Comparison of ENCODE assay signal across 9 cellular contexts in the genomic region with DNA sequence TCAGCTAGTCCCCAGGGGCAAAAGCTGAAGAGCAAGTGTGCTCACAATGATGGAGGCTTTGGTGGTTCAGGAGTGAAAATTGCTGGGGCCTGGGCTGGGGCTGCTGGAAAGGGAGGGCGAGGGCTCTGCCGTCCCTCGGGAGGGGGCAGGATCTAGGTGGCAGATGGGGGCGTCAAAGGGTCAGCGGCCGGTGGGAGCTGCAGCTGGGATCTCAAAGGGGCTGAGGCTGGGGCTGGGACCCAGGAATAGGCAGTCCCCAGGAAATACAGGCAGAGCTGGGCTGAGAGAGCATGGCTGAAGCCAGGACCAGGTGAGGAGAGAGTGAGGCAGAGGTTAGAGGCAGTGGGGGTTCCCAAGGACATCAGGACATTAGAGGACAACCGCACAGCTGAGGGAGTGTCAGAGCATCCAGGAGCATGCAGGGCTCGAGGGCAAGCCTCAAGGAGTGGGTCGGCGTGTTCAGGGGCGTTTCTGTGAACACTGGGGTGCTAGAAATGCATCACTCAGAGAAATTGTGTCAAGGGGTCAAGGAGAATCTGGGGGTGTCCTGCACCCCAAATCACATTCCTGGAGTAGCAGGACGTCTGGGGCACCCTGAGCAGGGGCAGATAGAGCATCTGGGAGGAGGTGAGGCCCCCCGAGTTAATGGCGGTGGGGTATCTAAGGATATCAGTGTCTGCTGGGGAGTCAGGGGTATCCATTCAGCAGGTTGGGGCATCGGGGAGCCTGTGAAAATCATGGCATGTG. TPM values are rescaled to one million over a fixed set of nuclear protein-coding genes. Genes with fewer than 3 reads are reported as not detected.
DNase-seq lines count a peak whose midpoint lies in the region; ATAC-seq, FAIRE-seq and TF ChIP-seq lines count a peak whose summit lies in the region.
"Had no signal": no experiment of that assay in that cellular context is flagged by ENCODE, and none has a peak within 500 bp of the region (broad histone marks: within the 10 kb centered on the region; RNA-seq: fewer than 3 reads in every experiment).

No MANE protein-coding gene starts in this region.

- peak overlapping the region; percentile 48 for H3K4me3 Mint-ChIP-seq in activated T-cell treated with anti-CD3 and anti-CD28 coated beads, Interleukin-2, amount 50 U/mL, for 24 hours

- FAIRE-seq in HepG2 (lab: Jason Lieb, UNC) = no peak

- no TSS peak for BruUV-seq in HepG2 (replicated peaks; lab: Mats Ljungman, UMichigan)

- H3K27ac Mint-ChIP-seq in activated T-cell treated with anti-CD3 and anti-CD28 coated beads, Interleukin-2, amount 50 U/mL, for 24 hours = peak overlapping the region; percentile 63

- CTCF ChIA-PET in HepG2 (lab: Yijun Ruan, JAX; ENCODE audit: low intra/inter-chr PET ratio, low total read pairs) = no interaction called here

- H2AFZ ChIP-seq in HepG2 (ENCODE audit: low read length) = no peak overlapping the region

- DNase-seq in activated T-cell treated with anti-CD3 and anti-CD28 coated beads, Interleukin-2, amount 50 U/mL, for 24 hours = no peak
- no peak for DNase-seq in activated T-cell treated with anti-CD3 and anti-CD28 coated beads, Interleukin-2, amount 50 U/mL, for 48 hours
- DNase-seq in astrocyte of the spinal cord (ENCODE audit: low read depth, low spot score) (no peak), HepG2 (ENCODE audit: low spot score) (no peak), thoracic aorta (ENCODE audit: low spot score) (no peak), posterior vena cava (ENCODE audit: low spot score) (no peak)
- no peak for DNase-seq in activated effector memory CD4-positive, alpha-beta T cell treated with anti-CD3 and anti-CD28 coated beads, Interleukin-2, amount 50 U/mL, for 16 hours
- DNase-seq: DND-41 had no signal

- no peaks in the 10 kb centered on the region for H3K27me3 Mint-ChIP-seq in activated T-cell treated with anti-CD3 and anti-CD28 coated beads, Interleukin-2, amount 50 U/mL, for 24 hours

- H3K4me3 ChIP-seq in astrocyte of the spinal cord (ENCODE audit: low read depth, low read length) (peak overlapping the region; percentile 34), HepG2 (replicated peaks in 1 of 3; ENCODE audit: insufficient read depth in 1 of 3, low read depth in 2 of 3, low read length in 3 of 3) (no peak overlapping the region), thoracic aorta (peak overlapping the region; percentile 72)

- no peak for TF ChIP-seq CTCF in astrocyte of the spinal cord (IDR thresholded peaks at IDR 0.05; ENCODE audit: low read depth, low read length)
- TF ChIP-seq CTCF in HepG2 (CRISPR knock-in tag; IDR thresholded peaks at IDR 0.05) = no peak
- TF ChIP-seq CTCF in thoracic aorta (IDR thresholded peaks at IDR 0.05) = no peak

- peaks cover 27% of the 10 kb centered on the region for H3K36me3 Mint-ChIP-seq in activated T-cell treated with anti-CD3 and anti-CD28 coated beads, Interleukin-2, amount 50 U/mL, for 24 hours (ENCODE audit: low read depth)

- H3K4me1 ChIP-seq in HepG2 (ENCODE audit: insufficient read depth, low read length) = peaks cover 46% of the 10 kb centered on the region
- peaks cover 8 to 25% of the 10 kb centered on the region in 2 donors for H3K4me1 ChIP-seq in thoracic aorta (ENCODE audit: control insufficient read depth in 1 of 2, low read depth in 2 of 2)

- TF ChIP-seq POLR2A in HepG2 (IDR thresholded peaks at IDR 0.05; ENCODE audit: insufficient read depth in 1 of 2, low read depth in 2 of 2, low read length in 2 of 2) = no peak

- TF ChIP-seq RAD21 in HepG2 (CRISPR knock-in tag; IDR thresholded peaks at IDR 0.05) = no peak

- POLR2A ChIA-PET in HepG2 (lab: Yijun Ruan, JAX) = no interaction called here

- no peaks in the 10 kb centered on the region for H3K9me3 Mint-ChIP-seq in activated T-cell treated with anti-CD3 and anti-CD28 coated beads, Interleukin-2, amount 50 U/mL, for 24 hours

- H3K27me3 ChIP-seq in HepG2 (ENCODE audit: control insufficient read depth in 1 of 2, insufficient read depth in 2 of 2, low read length in 2 of 2) (no peaks in the 10 kb centered on the region; a peak in 1 of 5 replicates), thoracic aorta (replicated peaks; ENCODE audit: insufficient read depth) (no peaks in the 10 kb centered on the region)

- no peak overlapping the region for H3K4me2 ChIP-seq in HepG2 (ENCODE audit: low read depth, low read length)

- no peak overlapping the region for H3K9ac ChIP-seq in HepG2 (ENCODE audit: insufficient read depth, low read depth, low read length)

- H3K79me2 ChIP-seq in HepG2 (ENCODE audit: insufficient read depth, low read length) = peaks cover 12% of the 10 kb centered on the region

- in situ Hi-C loops in astrocyte of the spinal cord (cut with HindIII; ENCODE audit: low sequenced_read_pairs) = no loop called here
- in situ Hi-C loops in HepG2 (cut with HindIII; ENCODE audit: extremely low pct_ligation_motif_present, low pct_unique_long_range_greater_than_20kb) = no loop called here

- H3K9me3 ChIP-seq in HepG2 (ENCODE audit: low read length) (no peaks in the 10 kb centered on the region), thoracic aorta (no peaks in the 10 kb centered on the region)

- peaks cover 39% of the 10 kb centered on the region for H3K4me1 Mint-ChIP-seq in activated T-cell treated with anti-CD3 and anti-CD28 coated beads, Interleukin-2, amount 50 U/mL, for 24 hours (ENCODE audit: low read depth)

- WGBS in HepG2 (ENCODE audit: low lambda C conversion rate) = 90% methylated on average over 15 of the region's 15 CpGs

- H3K36me3 ChIP-seq in HepG2 (replicated peaks in 1 of 2; ENCODE audit: control insufficient read depth in 1 of 2, insufficient read depth in 2 of 2, low read length in 2 of 2) (no peaks in the 10 kb centered on the region), thoracic aorta (no peaks in the 10 kb centered on the region)

- intact Hi-C loops in HepG2 (cut with micrococcal nuclease; ENCODE audit: unreplicated experiment) = loop anchor here (2.0 kb wide), 1 partner anchor 33 kb away; no protein-coding TSS in a partner anchor
- intact Hi-C loops in posterior vena cava (cut with DNase I) = no loop called here

- no peak for ATAC-seq in HepG2
- ATAC-seq in thoracic aorta (ENCODE audit: insufficient number of reproducible peaks, low FRiP score, low read depth) = no peak
- no peak for ATAC-seq in HG02642 (IDR thresholded peaks at IDR 0.05; ENCODE audit: poor library complexity, unreplicated experiment)

- H3K27ac ChIP-seq in HepG2 (ENCODE audit: extremely low read length, insufficient read depth, low read length) = peak overlapping the region; percentile 18
- H3K27ac ChIP-seq in thoracic aorta = peak overlapping the region in 1 of 2 donors; percentile 14

- TF ChIP-seq EP300 in HepG2 (IDR thresholded peaks at IDR 0.05; ENCODE audit: low read depth in 2 of 2, low read length in 2 of 2) (no peak), HepG2 (CRISPR knock-in tag; IDR thresholded peaks at IDR 0.05; ENCODE audit: borderline replicate concordance) (no peak)

- H4K20me1 ChIP-seq in HepG2 (ENCODE audit: insufficient read depth, low read length) = no peaks in the 10 kb centered on the region

RNA-seq across cellular contexts. Expression of gene SYNE4, which starts 1.2 kb away (rescaled TPM):
- total RNA-seq in HepG2 (2016; rRNA removed; fragmentation: Illumina TruSeq; extraction: Trizol) = 20.7 and 23.0 TPM in 2 replicates
- 11.5 TPM in 2 replicates for total RNA-seq in HepG2 (2016; cell fraction: cytosol; rRNA removed; fragmentation: Illumina TruSeq; extraction: Trizol; ENCODE audit: low read depth)
- 21.1 and 22.0 TPM in 2 replicates for total RNA-seq in HepG2 (2016; cell fraction: insoluble cytoplasmic fraction; rRNA removed; fragmentation: Illumina TruSeq; extraction: Trizol)
- total RNA-seq in HepG2 (2016; cell fraction: membrane; rRNA removed; fragmentation: Illumina TruSeq; extraction: Trizol) = 13.9 and 18.8 TPM in 2 replicates
- total RNA-seq in HepG2 (2016; cell fraction: nucleus; rRNA removed; fragmentation: Illumina TruSeq; extraction: Trizol) = 13.2 and 14.2 TPM in 2 replicates
- 13.7 and 19.9 TPM in 2 replicates for polyA plus RNA-seq in HepG2 (2011; rRNA removed)
- 10.9 and 15.9 TPM in 2 replicates for polyA plus RNA-seq in HepG2 (2011; cell fraction: cytosol; rRNA removed)
- polyA plus RNA-seq in HepG2 (2011; cell fraction: nucleus; rRNA removed) = 19.7 and 29.4 TPM in 2 replicates
- 10.9 and 11.0 TPM in 2 replicates for polyA plus RNA-seq in HepG2 (2012)
- polyA plus RNA-seq in HepG2 (2016; cell fraction: cytosol; fragmentation: Illumina TruSeq; extraction: Trizol; ENCODE audit: low read depth) = 13.1 and 16.9 TPM in 2 replicates
- 22.3 and 24.9 TPM in 2 replicates for polyA plus RNA-seq in HepG2 (2016; cell fraction: insoluble cytoplasmic fraction; fragmentation: Illumina TruSeq; extraction: Trizol; ENCODE audit: low read depth)
- polyA plus RNA-seq in HepG2 (2016; cell fraction: membrane; fragmentation: Illumina TruSeq; extraction: Trizol; ENCODE audit: low read depth) = 15.1 and 18.4 TPM in 2 replicates
- 24.9 and 28.1 TPM in 2 replicates for polyA plus RNA-seq in HepG2 (2016; cell fraction: nucleus; fragmentation: Illumina TruSeq; extraction: Trizol; ENCODE audit: insufficient read depth, low read depth)
- 0.28 and 15.7 TPM in 2 replicates for polyA minus RNA-seq in HepG2 (2011; rRNA and poly(A)+ RNA removed; ENCODE audit: low replicate concordance)
- 6.9 and 7.3 TPM in 2 replicates for polyA minus RNA-seq in HepG2 (2011; cell fraction: cytosol; rRNA and poly(A)+ RNA removed)
- polyA minus RNA-seq in HepG2 (2011; cell fraction: nucleus; rRNA and poly(A)+ RNA removed) = 5.7 and 10.1 TPM in 2 replicates
- 1 to 10 TPM in 1 of 2 donors, under 1 TPM in 1; 0.92 to 2.4 TPM for total RNA-seq in thoracic aorta
- under 1 TPM; 0.24 to 0.93 TPM for total RNA-seq in posterior vena cava

RNA-seq across cellular contexts. Expression of gene ALKBH6, which starts 4.2 kb away (rescaled TPM):
- 6.9 and 13.7 TPM in 2 replicates for total RNA-seq in HepG2 (2016; rRNA removed; fragmentation: Illumina TruSeq; extraction: Trizol)
- total RNA-seq in HepG2 (2016; cell fraction: cytosol; rRNA removed; fragmentation: Illumina TruSeq; extraction: Trizol; ENCODE audit: low read depth) = 5.2 and 5.9 TPM in 2 replicates
- 6.6 and 11.7 TPM in 2 replicates for total RNA-seq in HepG2 (2016; cell fraction: insoluble cytoplasmic fraction; rRNA removed; fragmentation: Illumina TruSeq; extraction: Trizol)
- 5.3 and 5.4 TPM in 2 replicates for total RNA-seq in HepG2 (2016; cell fraction: membrane; rRNA removed; fragmentation: Illumina TruSeq; extraction: Trizol)
- 8.7 and 10.8 TPM in 2 replicates for total RNA-seq in HepG2 (2016; cell fraction: nucleus; rRNA removed; fragmentation: Illumina TruSeq; extraction: Trizol)
- 18.1 and 20.9 TPM in 2 replicates for polyA plus RNA-seq in HepG2 (2011; rRNA removed)
- polyA plus RNA-seq in HepG2 (2011; cell fraction: cytosol; rRNA removed) = 13.5 and 16.8 TPM in 2 replicates
- polyA plus RNA-seq in HepG2 (2011; cell fraction: nucleus; rRNA removed) = 61.3 and 62.3 TPM in 2 replicates
- 12.0 and 17.8 TPM in 2 replicates for polyA plus RNA-seq in HepG2 (2012)
- 4.2 and 4.7 TPM in 2 replicates for polyA plus RNA-seq in HepG2 (2016; cell fraction: cytosol; fragmentation: Illumina TruSeq; extraction: Trizol; ENCODE audit: low read depth)
- polyA plus RNA-seq in HepG2 (2016; cell fraction: insoluble cytoplasmic fraction; fragmentation: Illumina TruSeq; extraction: Trizol; ENCODE audit: low read depth) = 8.3 and 10.2 TPM in 2 replicates
- 4.5 and 5.6 TPM in 2 replicates for polyA plus RNA-seq in HepG2 (2016; cell fraction: membrane; fragmentation: Illumina TruSeq; extraction: Trizol; ENCODE audit: low read depth)
- polyA plus RNA-seq in HepG2 (2016; cell fraction: nucleus; fragmentation: Illumina TruSeq; extraction: Trizol; ENCODE audit: insufficient read depth, low read depth) = 41.1 and 43.4 TPM in 2 replicates
- 7.3 and 9.7 TPM in 2 replicates for polyA minus RNA-seq in HepG2 (2011; rRNA and poly(A)+ RNA removed; ENCODE audit: low replicate concordance)
- 3.4 and 4.0 TPM in 2 replicates for polyA minus RNA-seq in HepG2 (2011; cell fraction: cytosol; rRNA and poly(A)+ RNA removed)
- polyA minus RNA-seq in HepG2 (2011; cell fraction: nucleus; rRNA and poly(A)+ RNA removed) = 7.9 and 9.8 TPM in 2 replicates
- total RNA-seq in thoracic aorta = 10 to 100 TPM; 19.8 to 55.8 TPM
- 10 to 100 TPM; 10.8 to 14.4 TPM for total RNA-seq in posterior vena cava

RNA-seq across cellular contexts. Expression of gene SDHAF1, which starts 14.8 kb away (rescaled TPM):
- total RNA-seq in HepG2 (2016; rRNA removed; fragmentation: Illumina TruSeq; extraction: Trizol) (21.0 and 22.8 TPM in 2 replicates), thoracic aorta (10 to 100 TPM; 43.0 to 70.5 TPM), posterior vena cava (10 to 100 TPM; 11.2 to 13.3 TPM)
- 10.6 and 12.2 TPM in 2 replicates for total RNA-seq in HepG2 (2016; cell fraction: cytosol; rRNA removed; fragmentation: Illumina TruSeq; extraction: Trizol; ENCODE audit: low read depth)
- 20.9 and 21.2 TPM in 2 replicates for total RNA-seq in HepG2 (2016; cell fraction: insoluble cytoplasmic fraction; rRNA removed; fragmentation: Illumina TruSeq; extraction: Trizol)
- total RNA-seq in HepG2 (2016; cell fraction: membrane; rRNA removed; fragmentation: Illumina TruSeq; extraction: Trizol) = 21.9 and 24.8 TPM in 2 replicates
- total RNA-seq in HepG2 (2016; cell fraction: nucleus; rRNA removed; fragmentation: Illumina TruSeq; extraction: Trizol) = 10.8 and 12.0 TPM in 2 replicates
- polyA plus RNA-seq in HepG2 (2011; rRNA removed) = 17.8 and 18.7 TPM in 2 replicates
- polyA plus RNA-seq in HepG2 (2011; cell fraction: cytosol; rRNA removed) = 24.1 and 32.9 TPM in 2 replicates
- 16.2 and 17.2 TPM in 2 replicates for polyA plus RNA-seq in HepG2 (2011; cell fraction: nucleus; rRNA removed)
- polyA plus RNA-seq in HepG2 (2012) = 11.8 and 14.9 TPM in 2 replicates
- polyA plus RNA-seq in HepG2 (2016; cell fraction: cytosol; fragmentation: Illumina TruSeq; extraction: Trizol; ENCODE audit: low read depth) = 10.2 and 10.4 TPM in 2 replicates
- polyA plus RNA-seq in HepG2 (2016; cell fraction: insoluble cytoplasmic fraction; fragmentation: Illumina TruSeq; extraction: Trizol; ENCODE audit: low read depth) = 24.9 and 26.1 TPM in 2 replicates
- polyA plus RNA-seq in HepG2 (2016; cell fraction: membrane; fragmentation: Illumina TruSeq; extraction: Trizol; ENCODE audit: low read depth) = 18.7 and 21.3 TPM in 2 replicates
- 17.9 and 19.2 TPM in 2 replicates for polyA plus RNA-seq in HepG2 (2016; cell fraction: nucleus; fragmentation: Illumina TruSeq; extraction: Trizol; ENCODE audit: insufficient read depth, low read depth)
- 6.1 and 13.8 TPM in 2 replicates for polyA minus RNA-seq in HepG2 (2011; rRNA and poly(A)+ RNA removed; ENCODE audit: low replicate concordance)
- 7.8 and 9.5 TPM in 2 replicates for polyA minus RNA-seq in HepG2 (2011; cell fraction: cytosol; rRNA and poly(A)+ RNA removed)
- 7.1 and 8.1 TPM in 2 replicates for polyA minus RNA-seq in HepG2 (2011; cell fraction: nucleus; rRNA and poly(A)+ RNA removed)

RNA-seq across cellular contexts. Expression of gene CLIP3, which starts 22.9 kb away (rescaled TPM):
- total RNA-seq in HepG2 (2016; rRNA removed; fragmentation: Illumina TruSeq; extraction: Trizol) (0.15 TPM in 1 of 2 replicates, not detected in the other), thoracic aorta (10 to 100 TPM; 21.3 to 29.0 TPM), posterior vena cava (10 to 100 TPM; 30.4 to 32.0 TPM)
- total RNA-seq in HepG2 (2016; cell fraction: cytosol; rRNA removed; fragmentation: Illumina TruSeq; extraction: Trizol; ENCODE audit: low read depth) = not detected in 2 replicates
- total RNA-seq in HepG2 (2016; cell fraction: insoluble cytoplasmic fraction; rRNA removed; fragmentation: Illumina TruSeq; extraction: Trizol) = 0.17 TPM in 1 of 2 replicates, not detected in the other
- total RNA-seq in HepG2 (2016; cell fraction: membrane; rRNA removed; fragmentation: Illumina TruSeq; extraction: Trizol) = not detected in 2 replicates
- total RNA-seq in HepG2 (2016; cell fraction: nucleus; rRNA removed; fragmentation: Illumina TruSeq; extraction: Trizol) = 0.41 and 0.62 TPM in 2 replicates
- 1.1 and 1.2 TPM in 2 replicates for polyA plus RNA-seq in HepG2 (2011; rRNA removed)
- 0.11 and 0.15 TPM in 2 replicates for polyA plus RNA-seq in HepG2 (2011; cell fraction: cytosol; rRNA removed)
- polyA plus RNA-seq in HepG2 (2011; cell fraction: nucleus; rRNA removed) = 6.3 and 8.5 TPM in 2 replicates
- polyA plus RNA-seq in HepG2 (2012) = 0.79 and 1.4 TPM in 2 replicates
- 0.10 and 0.11 TPM in 2 replicates for polyA plus RNA-seq in HepG2 (2016; cell fraction: cytosol; fragmentation: Illumina TruSeq; extraction: Trizol; ENCODE audit: low read depth)
- polyA plus RNA-seq in HepG2 (2016; cell fraction: insoluble cytoplasmic fraction; fragmentation: Illumina TruSeq; extraction: Trizol; ENCODE audit: low read depth) = 0.17 TPM in 1 of 2 replicates, not detected in the other
- polyA plus RNA-seq in HepG2 (2016; cell fraction: membrane; fragmentation: Illumina TruSeq; extraction: Trizol; ENCODE audit: low read depth) = 0.22 and 0.23 TPM in 2 replicates
- 2.1 and 2.5 TPM in 2 replicates for polyA plus RNA-seq in HepG2 (2016; cell fraction: nucleus; fragmentation: Illumina TruSeq; extraction: Trizol; ENCODE audit: insufficient read depth, low read depth)
- polyA minus RNA-seq in HepG2 (2011; rRNA and poly(A)+ RNA removed; ENCODE audit: low replicate concordance) = 0.21 and 0.28 TPM in 2 replicates
- polyA minus RNA-seq in HepG2 (2011; cell fraction: cytosol; rRNA and poly(A)+ RNA removed) = not detected in 2 replicates
- polyA minus RNA-seq in HepG2 (2011; cell fraction: nucleus; rRNA and poly(A)+ RNA removed) = 0.90 and 1.4 TPM in 2 replicates

RNA-seq across cellular contexts. Expression of gene THAP8, which starts 44.3 kb away (rescaled TPM):
- total RNA-seq in HepG2 (2016; rRNA removed; fragmentation: Illumina TruSeq; extraction: Trizol) (1.4 and 1.7 TPM in 2 replicates), thoracic aorta (1 to 10 TPM; 6.4 to 6.6 TPM), posterior vena cava (1 to 10 TPM; 2.9 to 3.7 TPM)
- 1.3 and 2.0 TPM in 2 replicates for total RNA-seq in HepG2 (2016; cell fraction: cytosol; rRNA removed; fragmentation: Illumina TruSeq; extraction: Trizol; ENCODE audit: low read depth)
- 1.2 and 2.0 TPM in 2 replicates for total RNA-seq in HepG2 (2016; cell fraction: insoluble cytoplasmic fraction; rRNA removed; fragmentation: Illumina TruSeq; extraction: Trizol)
- total RNA-seq in HepG2 (2016; cell fraction: membrane; rRNA removed; fragmentation: Illumina TruSeq; extraction: Trizol) = 1.3 and 2.8 TPM in 2 replicates
- total RNA-seq in HepG2 (2016; cell fraction: nucleus; rRNA removed; fragmentation: Illumina TruSeq; extraction: Trizol) = 0.53 and 1.2 TPM in 2 replicates
- polyA plus RNA-seq in HepG2 (2011; rRNA removed) = 3.7 and 4.0 TPM in 2 replicates
- 2.7 and 4.3 TPM in 2 replicates for polyA plus RNA-seq in HepG2 (2011; cell fraction: cytosol; rRNA removed)
- polyA plus RNA-seq in HepG2 (2011; cell fraction: nucleus; rRNA removed) = 6.3 and 9.2 TPM in 2 replicates
- polyA plus RNA-seq in HepG2 (2012) = 2.2 and 2.3 TPM in 2 replicates
- 1.6 and 2.2 TPM in 2 replicates for polyA plus RNA-seq in HepG2 (2016; cell fraction: cytosol; fragmentation: Illumina TruSeq; extraction: Trizol; ENCODE audit: low read depth)
- polyA plus RNA-seq in HepG2 (2016; cell fraction: insoluble cytoplasmic fraction; fragmentation: Illumina TruSeq; extraction: Trizol; ENCODE audit: low read depth) = 2.9 and 3.0 TPM in 2 replicates
- polyA plus RNA-seq in HepG2 (2016; cell fraction: membrane; fragmentation: Illumina TruSeq; extraction: Trizol; ENCODE audit: low read depth) = 1.9 and 2.3 TPM in 2 replicates
- 2.2 and 4.0 TPM in 2 replicates for polyA plus RNA-seq in HepG2 (2016; cell fraction: nucleus; fragmentation: Illumina TruSeq; extraction: Trizol; ENCODE audit: insufficient read depth, low read depth)
- 0.72 and 5.2 TPM in 2 replicates for polyA minus RNA-seq in HepG2 (2011; rRNA and poly(A)+ RNA removed; ENCODE audit: low replicate concordance)
- 2.3 and 2.6 TPM in 2 replicates for polyA minus RNA-seq in HepG2 (2011; cell fraction: cytosol; rRNA and poly(A)+ RNA removed)
- 2.9 and 3.5 TPM in 2 replicates for polyA minus RNA-seq in HepG2 (2011; cell fraction: nucleus; rRNA and poly(A)+ RNA removed)

Comparison
In these comparisons a context has a peak if more than half of its experiments do, and no peak if none do; other contexts are left out.
1. H3K4me3 ChIP-seq: peak in astrocyte of the spinal cord (single experiment) and thoracic aorta (single experiment); none in HepG2 (0 of 3).